9 cellular contexts compared by ENCODE assay signal in the genomic region with DNA sequence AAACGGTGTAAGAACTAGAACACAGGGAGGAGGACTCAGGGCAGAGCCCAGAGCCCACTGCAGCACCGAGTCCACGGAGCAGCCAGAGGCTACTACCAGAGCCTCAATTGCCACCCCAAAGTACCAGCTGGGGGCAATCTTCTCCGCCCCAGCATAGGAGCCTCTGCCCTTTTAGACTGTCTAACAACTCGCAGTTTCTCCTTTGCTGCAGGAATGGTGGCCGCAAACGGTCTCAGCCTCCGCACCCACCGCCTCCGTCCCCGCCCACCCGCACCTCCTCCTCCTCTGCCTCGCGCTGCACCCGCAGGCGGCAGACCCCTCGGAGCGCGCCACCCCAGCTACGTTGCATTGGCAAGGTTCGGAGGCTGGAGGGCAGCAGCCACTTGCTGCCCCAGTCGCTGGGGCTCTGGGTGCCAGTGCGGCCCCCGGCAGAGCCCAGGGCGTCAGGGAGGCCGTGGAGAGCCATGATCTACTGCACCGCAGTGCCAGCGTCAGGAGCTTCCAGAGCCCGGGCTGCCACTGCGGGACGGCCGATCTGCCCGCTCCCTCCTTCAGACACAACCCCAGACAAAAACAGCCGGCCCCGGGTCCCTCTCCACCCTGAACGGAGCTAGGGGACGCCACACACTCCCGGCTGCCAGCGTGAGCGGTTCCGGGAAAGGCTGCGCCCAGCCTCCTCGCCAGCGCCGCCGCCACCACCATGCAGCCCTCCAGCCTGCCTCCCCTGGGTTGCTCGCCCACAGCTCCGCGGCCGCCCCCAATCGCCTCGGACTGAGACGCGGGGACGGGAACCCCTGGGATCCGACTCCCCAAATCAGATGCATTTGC. TPM values are rescaled to one million over a fixed set of nuclear protein-coding genes. Genes with fewer than 3 reads are reported as not detected.
DNase-seq lines count a peak whose midpoint lies in the region; ATAC-seq and TF ChIP-seq lines count a peak whose summit lies in the region.
"Had no signal": no experiment of that assay in that cellular context is flagged by ENCODE, and none has a peak within 500 bp of the region (broad histone marks: within the 10 kb centered on the region; RNA-seq: fewer than 3 reads in every experiment).

No MANE protein-coding gene starts in this region.

- TF ChIP-seq CTCF in esophagus squamous epithelium (IDR thresholded peaks at IDR 0.05) (peak in 1 of 6 experiments; percentile 11), nephron progenitor cell (IDR thresholded peaks at IDR 0.05) (no peak)

- H3K4me1 ChIP-seq in esophagus squamous epithelium, result peaks cover 15 to 44% (median 29%) of the 10 kb centered on the region in 3 donors
- H3K4me1 ChIP-seq: BLaER1 had no signal

- DNase-seq in DMS53 (lab: John Stamatoyannopoulos, UW) (peak; percentile 31), DMS53 treated with DMSO at 0.1 percent for 48 hours (lab: John Stamatoyannopoulos, UW; ENCODE audit: unreplicated experiment) (no peak), esophagus squamous epithelium (lab: John Stamatoyannopoulos, UW) (no peak), nephron progenitor cell (peak; percentile 62), mucosa of gallbladder (ENCODE audit: low spot score) (no peak)
- DNase-seq in activated CD8-positive, alpha-beta T cell treated with anti-CD3 and anti-CD28 coated beads, Interleukin-2, amount 10 ng/mL, durations not matched to agents 7 days and 5 days, result peak; percentile 27

- H3K9me3 ChIP-seq in esophagus squamous epithelium, result no peaks in the 10 kb centered on the region

- intact Hi-C loops in esophagus squamous epithelium (cut with DNase I), result no loop called here

- 0 to 4% methylated on average over 8 to 14 of the region's 56 CpGs for WGBS in esophagus squamous epithelium, 2 donors

- H3K36me3 Mint-ChIP-seq in activated CD8-positive, alpha-beta T cell treated with anti-CD3 and anti-CD28 coated beads, Interleukin-2, amount 10 ng/mL, durations not matched to agents 7 days and 5 days (ENCODE audit: low read depth), result no peaks in the 10 kb centered on the region
- H3K36me3 Mint-ChIP-seq in nephron progenitor cell (ENCODE audit: low read depth), result peaks cover 4% of the 10 kb centered on the region

- H3K4me3 ChIP-seq in esophagus squamous epithelium, result peak overlapping the region; percentile 52 to 80 (median 60)
- H3K4me3 ChIP-seq: BLaER1 had no signal

- H3K27me3 ChIP-seq in esophagus squamous epithelium, result peaks cover 0 to 30% (median 0%) of the 10 kb centered on the region in 4 donors
- H3K27me3 ChIP-seq: BLaER1 had no signal

- no peaks in the 10 kb centered on the region for H3K36me3 ChIP-seq in esophagus squamous epithelium
- H3K36me3 ChIP-seq: BLaER1 had no signal

- peaks cover 56% of the 10 kb centered on the region for H3K27me3 Mint-ChIP-seq in activated CD8-positive, alpha-beta T cell treated with anti-CD3 and anti-CD28 coated beads, Interleukin-2, amount 10 ng/mL, durations not matched to agents 7 days and 5 days (ENCODE audit: low read depth)
- H3K27me3 Mint-ChIP-seq in nephron progenitor cell (ENCODE audit: low read depth, poor library complexity), result peaks cover 96% of the 10 kb centered on the region

- no peak overlapping the region for H3K27ac Mint-ChIP-seq in activated CD8-positive, alpha-beta T cell treated with anti-CD3 and anti-CD28 coated beads, Interleukin-2, amount 10 ng/mL, durations not matched to agents 7 days and 5 days
- no peak overlapping the region for H3K27ac Mint-ChIP-seq in nephron progenitor cell

- no peaks in the 10 kb centered on the region for H3K9me3 Mint-ChIP-seq in activated CD8-positive, alpha-beta T cell treated with anti-CD3 and anti-CD28 coated beads, Interleukin-2, amount 10 ng/mL, durations not matched to agents 7 days and 5 days (ENCODE audit: insufficient read depth)
- peaks cover 8% of the 10 kb centered on the region for H3K9me3 Mint-ChIP-seq in nephron progenitor cell

- CTCF ChIA-PET in activated CD8-positive, alpha-beta T cell treated with anti-CD3 and anti-CD28 coated beads, Interleukin-2, amount 10 ng/mL, durations not matched to agents 7 days and 5 days (lab: Charles Lee), result interaction anchor here (0.8 kb wide), 1 partner anchor 57 kb away, joined by 3 read pairs; no protein-coding TSS in a partner anchor

- peak overlapping the region; percentile 50 for H3K4me3 Mint-ChIP-seq in activated CD8-positive, alpha-beta T cell treated with anti-CD3 and anti-CD28 coated beads, Interleukin-2, amount 10 ng/mL, durations not matched to agents 7 days and 5 days
- peak overlapping the region; percentile 83 for H3K4me3 Mint-ChIP-seq in nephron progenitor cell

- H3K4me1 Mint-ChIP-seq in activated CD8-positive, alpha-beta T cell treated with anti-CD3 and anti-CD28 coated beads, Interleukin-2, amount 10 ng/mL, durations not matched to agents 7 days and 5 days (ENCODE audit: low read depth), result peaks cover 28% of the 10 kb centered on the region
- H3K4me1 Mint-ChIP-seq in nephron progenitor cell, result peaks cover 29% of the 10 kb centered on the region

- POLR2A ChIA-PET in activated CD8-positive, alpha-beta T cell treated with anti-CD3 and anti-CD28 coated beads, Interleukin-2, amount 10 ng/mL, durations not matched to agents 7 days and 5 days (lab: Charles Lee), result no interaction called here

- H3K27ac ChIP-seq in esophagus squamous epithelium, result peak overlapping the region; percentile 59 to 80 (median 72)
- H3K27ac ChIP-seq: BLaER1 had no signal

- peak; percentile 53 for ATAC-seq in HG03354 (IDR thresholded peaks at IDR 0.05; ENCODE audit: poor library complexity, severe bottlenecking, unreplicated experiment)
- ATAC-seq in activated CD8-positive, alpha-beta T cell treated with anti-CD3 and anti-CD28 coated beads, Interleukin-2, amount 10 ng/mL, durations not matched to agents 7 days and 5 days, result peak; percentile 54
- no peak for ATAC-seq in GM21423 (IDR thresholded peaks at IDR 0.05; ENCODE audit: unreplicated experiment)

- TF ChIP-seq POLR2A in esophagus squamous epithelium (IDR thresholded peaks at IDR 0.05), result no peak

RNA-seq across cellular contexts. Expression of gene FGF14, which starts 1.8 kb away (rescaled TPM):
- total RNA-seq in activated CD8-positive, alpha-beta T cell treated with anti-CD3 and anti-CD28 coated beads, Interleukin-2, amount 10 ng/mL, durations not matched to agents 7 days and 5 days, result not detected
- total RNA-seq in esophagus squamous epithelium, result 1 to 10 TPM in 2 of 4 donors, under 1 TPM in 2; 0.11 to 4.2 (median 1.0) TPM
- total RNA-seq in mucosa of gallbladder, result 1.5 TPM

Comparison
In these comparisons a context has a peak if more than half of its experiments do, and no peak if none do; other contexts are left out.
1. DNase-seq: peak in DMS53 (single experiment), activated CD8-positive, alpha-beta T cell treated with anti-CD3 and anti-CD28 coated beads, Interleukin-2, amount 10 ng/mL, durations not matched to agents 7 days and 5 days (single experiment) and nephron progenitor cell (single experiment); none in DMS53 treated with DMSO at 0.1 percent for 48 hours (single experiment), esophagus squamous epithelium (single experiment) and mucosa of gallbladder (single experiment).